Comparison of ENCODE assay signal across 1 cellular context in the genomic region with DNA sequence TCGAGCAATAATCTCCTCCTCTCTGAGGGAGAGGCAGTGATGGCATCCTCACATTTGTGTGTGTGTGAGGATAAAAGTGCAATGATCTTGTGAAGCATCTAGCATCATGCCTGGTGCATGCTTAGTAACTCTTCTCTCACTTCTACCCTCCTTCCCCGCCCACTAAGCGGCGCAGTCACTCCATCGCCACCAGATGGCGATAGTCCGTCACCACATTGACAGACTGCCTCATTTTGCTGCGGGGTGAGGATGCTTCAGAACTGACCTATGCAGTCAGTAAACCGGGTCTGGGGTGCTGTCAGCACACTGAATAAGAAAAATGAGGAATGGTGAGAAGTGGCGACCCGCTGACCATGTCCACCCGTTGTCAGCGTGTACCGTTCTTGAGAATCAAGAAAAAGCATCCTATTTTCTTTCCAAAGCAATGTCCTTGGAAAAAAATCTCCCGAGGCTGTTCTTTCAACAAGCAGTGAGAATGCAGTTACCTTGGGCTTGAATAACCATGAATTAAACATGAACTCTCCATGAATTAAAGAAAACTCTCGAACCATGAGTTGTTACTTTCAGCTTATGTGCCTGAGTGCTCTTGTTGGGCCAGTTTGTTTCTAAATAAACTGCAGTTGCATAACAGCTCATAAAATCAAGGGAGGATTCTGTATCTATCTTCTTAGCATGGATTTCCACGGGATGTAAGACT.
TF ChIP-seq lines count a peak whose summit lies in the region.

No MANE protein-coding gene starts in this region.

TF ChIP-seq in K562, 482 proteins besides CTCF, POLR2A, EP300 and RAD21 (continued from another document and continues in another):
- TF ChIP-seq, protein P1, sequence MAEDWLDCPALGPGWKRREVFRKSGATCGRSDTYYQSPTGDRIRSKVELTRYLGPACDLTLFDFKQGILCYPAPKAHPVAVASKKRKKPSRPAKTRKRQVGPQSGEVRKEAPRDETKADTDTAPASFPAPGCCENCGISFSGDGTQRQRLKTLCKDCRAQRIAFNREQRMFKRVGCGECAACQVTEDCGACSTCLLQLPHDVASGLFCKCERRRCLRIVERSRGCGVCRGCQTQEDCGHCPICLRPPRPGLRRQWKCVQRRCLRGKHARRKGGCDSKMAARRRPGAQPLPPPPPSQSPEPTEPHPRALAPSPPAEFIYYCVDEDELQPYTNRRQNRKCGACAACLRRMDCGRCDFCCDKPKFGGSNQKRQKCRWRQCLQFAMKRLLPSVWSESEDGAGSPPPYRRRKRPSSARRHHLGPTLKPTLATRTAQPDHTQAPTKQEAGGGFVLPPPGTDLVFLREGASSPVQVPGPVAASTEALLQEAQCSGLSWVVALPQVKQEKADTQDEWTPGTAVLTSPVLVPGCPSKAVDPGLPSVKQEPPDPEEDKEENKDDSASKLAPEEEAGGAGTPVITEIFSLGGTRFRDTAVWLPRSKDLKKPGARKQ (CRISPR knock-in tag; IDR thresholded peaks at IDR 0.05), result no peak
- TF ChIP-seq, protein P2, sequence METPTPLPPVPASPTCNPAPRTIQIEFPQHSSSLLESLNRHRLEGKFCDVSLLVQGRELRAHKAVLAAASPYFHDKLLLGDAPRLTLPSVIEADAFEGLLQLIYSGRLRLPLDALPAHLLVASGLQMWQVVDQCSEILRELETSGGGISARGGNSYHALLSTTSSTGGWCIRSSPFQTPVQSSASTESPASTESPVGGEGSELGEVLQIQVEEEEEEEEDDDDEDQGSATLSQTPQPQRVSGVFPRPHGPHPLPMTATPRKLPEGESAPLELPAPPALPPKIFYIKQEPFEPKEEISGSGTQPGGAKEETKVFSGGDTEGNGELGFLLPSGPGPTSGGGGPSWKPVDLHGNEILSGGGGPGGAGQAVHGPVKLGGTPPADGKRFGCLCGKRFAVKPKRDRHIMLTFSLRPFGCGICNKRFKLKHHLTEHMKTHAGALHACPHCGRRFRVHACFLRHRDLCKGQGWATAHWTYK (CRISPR knock-in tag; IDR thresholded peaks at IDR 0.05), result no peak
- no peak for TF ChIP-seq SRSF1 (IDR thresholded peaks at IDR 0.05; ENCODE audit: low read depth, low read length)
- TF ChIP-seq, protein P3, sequence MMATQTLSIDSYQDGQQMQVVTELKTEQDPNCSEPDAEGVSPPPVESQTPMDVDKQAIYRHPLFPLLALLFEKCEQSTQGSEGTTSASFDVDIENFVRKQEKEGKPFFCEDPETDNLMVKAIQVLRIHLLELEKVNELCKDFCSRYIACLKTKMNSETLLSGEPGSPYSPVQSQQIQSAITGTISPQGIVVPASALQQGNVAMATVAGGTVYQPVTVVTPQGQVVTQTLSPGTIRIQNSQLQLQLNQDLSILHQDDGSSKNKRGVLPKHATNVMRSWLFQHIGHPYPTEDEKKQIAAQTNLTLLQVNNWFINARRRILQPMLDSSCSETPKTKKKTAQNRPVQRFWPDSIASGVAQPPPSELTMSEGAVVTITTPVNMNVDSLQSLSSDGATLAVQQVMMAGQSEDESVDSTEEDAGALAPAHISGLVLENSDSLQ (IDR thresholded peaks at IDR 0.05), result 0 out of 2 replicates have a peak, but pooled peaks have one; percentile 15
- TF ChIP-seq, protein P4, sequence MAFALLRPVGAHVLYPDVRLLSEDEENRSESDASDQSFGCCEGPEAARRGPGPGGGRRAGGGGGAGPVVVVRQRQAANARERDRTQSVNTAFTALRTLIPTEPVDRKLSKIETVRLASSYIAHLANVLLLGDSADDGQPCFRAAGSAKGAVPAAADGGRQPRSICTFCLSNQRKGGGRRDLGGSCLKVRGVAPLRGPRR (CRISPR knock-in tag; IDR thresholded peaks at IDR 0.05), result no peak
- TF ChIP-seq NR1H2 (CRISPR knock-in tag; IDR thresholded peaks at IDR 0.05), result no peak
- no peak for TF ChIP-seq ZFP1 (CRISPR knock-in tag; IDR thresholded peaks at IDR 0.05)
- no peak for TF ChIP-seq MTF1 (CRISPR knock-in tag; IDR thresholded peaks at IDR 0.05; ENCODE audit: borderline replicate concordance)
- TF ChIP-seq MEF2D (tag; conservative IDR thresholded peaks at IDR 0.05; ENCODE audit: low read depth), result no peak
- TF ChIP-seq TGIF2 (CRISPR knock-in tag; IDR thresholded peaks at IDR 0.05), result no peak
- TF ChIP-seq YBX1 (IDR thresholded peaks at IDR 0.05), result no peak
- no peak for TF ChIP-seq KAT2B (IDR thresholded peaks at IDR 0.05; ENCODE audit: low read depth, low read length)
- TF ChIP-seq ZBED1 (IDR thresholded peaks at IDR 0.05), result no peak
- TF ChIP-seq ZNF184 (CRISPR knock-in tag; IDR thresholded peaks at IDR 0.05), result no peak
- no peak for TF ChIP-seq ZNF224 (CRISPR knock-in tag; IDR thresholded peaks at IDR 0.05)
- no peak for TF ChIP-seq DNMT1 (IDR thresholded peaks at IDR 0.05)
- no peak for TF ChIP-seq ZNF253 (CRISPR knock-in tag; conservative IDR thresholded peaks at IDR 0.05)
- no peak for TF ChIP-seq NCOA1 (IDR thresholded peaks at IDR 0.05; ENCODE audit: low read depth)
- 0 out of 2 replicates have a peak, but pooled peaks have one; percentile 27 for TF ChIP-seq CREM (IDR thresholded peaks at IDR 0.05; ENCODE audit: low read depth)
- TF ChIP-seq, protein P5, sequence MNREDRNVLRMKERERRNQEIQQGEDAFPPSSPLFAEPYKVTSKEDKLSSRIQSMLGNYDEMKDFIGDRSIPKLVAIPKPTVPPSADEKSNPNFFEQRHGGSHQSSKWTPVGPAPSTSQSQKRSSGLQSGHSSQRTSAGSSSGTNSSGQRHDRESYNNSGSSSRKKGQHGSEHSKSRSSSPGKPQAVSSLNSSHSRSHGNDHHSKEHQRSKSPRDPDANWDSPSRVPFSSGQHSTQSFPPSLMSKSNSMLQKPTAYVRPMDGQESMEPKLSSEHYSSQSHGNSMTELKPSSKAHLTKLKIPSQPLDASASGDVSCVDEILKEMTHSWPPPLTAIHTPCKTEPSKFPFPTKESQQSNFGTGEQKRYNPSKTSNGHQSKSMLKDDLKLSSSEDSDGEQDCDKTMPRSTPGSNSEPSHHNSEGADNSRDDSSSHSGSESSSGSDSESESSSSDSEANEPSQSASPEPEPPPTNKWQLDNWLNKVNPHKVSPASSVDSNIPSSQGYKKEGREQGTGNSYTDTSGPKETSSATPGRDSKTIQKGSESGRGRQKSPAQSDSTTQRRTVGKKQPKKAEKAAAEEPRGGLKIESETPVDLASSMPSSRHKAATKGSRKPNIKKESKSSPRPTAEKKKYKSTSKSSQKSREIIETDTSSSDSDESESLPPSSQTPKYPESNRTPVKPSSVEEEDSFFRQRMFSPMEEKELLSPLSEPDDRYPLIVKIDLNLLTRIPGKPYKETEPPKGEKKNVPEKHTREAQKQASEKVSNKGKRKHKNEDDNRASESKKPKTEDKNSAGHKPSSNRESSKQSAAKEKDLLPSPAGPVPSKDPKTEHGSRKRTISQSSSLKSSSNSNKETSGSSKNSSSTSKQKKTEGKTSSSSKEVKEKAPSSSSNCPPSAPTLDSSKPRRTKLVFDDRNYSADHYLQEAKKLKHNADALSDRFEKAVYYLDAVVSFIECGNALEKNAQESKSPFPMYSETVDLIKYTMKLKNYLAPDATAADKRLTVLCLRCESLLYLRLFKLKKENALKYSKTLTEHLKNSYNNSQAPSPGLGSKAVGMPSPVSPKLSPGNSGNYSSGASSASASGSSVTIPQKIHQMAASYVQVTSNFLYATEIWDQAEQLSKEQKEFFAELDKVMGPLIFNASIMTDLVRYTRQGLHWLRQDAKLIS (CRISPR knock-in tag; IDR thresholded peaks at IDR 0.05), result no peak
- TF ChIP-seq CHD1 (IDR thresholded peaks at IDR 0.05; ENCODE audit: low read length), result no peak
- TF ChIP-seq CSDE1 (IDR thresholded peaks at IDR 0.05), result no peak
- TF ChIP-seq ARNT (IDR thresholded peaks at IDR 0.05), result no peak
- TF ChIP-seq CEBPB (tag; IDR thresholded peaks at IDR 0.05), result no peak
- TF ChIP-seq TEAD4 (IDR thresholded peaks at IDR 0.05; ENCODE audit: low read length), result no peak
- TF ChIP-seq TEAD4 (CRISPR knock-in tag; IDR thresholded peaks at IDR 0.05; ENCODE audit: borderline replicate concordance), result no peak
- TF ChIP-seq SP1 (CRISPR knock-in tag; IDR thresholded peaks at IDR 0.05), result no peak
- TF ChIP-seq ZKSCAN8 (CRISPR knock-in tag; IDR thresholded peaks at IDR 0.05), result no peak
- no peak for TF ChIP-seq ZNF384 (IDR thresholded peaks at IDR 0.05; ENCODE audit: low read depth, low read length)
- no peak for TF ChIP-seq PCBP1 (IDR thresholded peaks at IDR 0.05; ENCODE audit: low read depth, low read length, poor library complexity, severe bottlenecking)
- peak; percentile 97 for TF ChIP-seq ZSCAN29 (IDR thresholded peaks at IDR 0.05)
- no peak for TF ChIP-seq ZNF274 (IDR thresholded peaks at IDR 0.05; ENCODE audit: borderline replicate concordance, low read depth, low read length)
- peak in 1 of 2 experiments; percentile 62; a peak in 2 of 4 replicates for TF ChIP-seq MAZ (CRISPR knock-in tag; conservative IDR thresholded peaks at IDR 0.05 in 1 of 2, IDR thresholded peaks at IDR 0.05 in 1 of 2)
- TF ChIP-seq ZNF584 (CRISPR knock-in tag; IDR thresholded peaks at IDR 0.05; ENCODE audit: low read depth), result no peak
- no peak for TF ChIP-seq NRF1 (conservative IDR thresholded peaks at IDR 0.05 in 1 of 2, IDR thresholded peaks at IDR 0.05 in 1 of 2)
- no peak for TF ChIP-seq ZNF134 (CRISPR knock-in tag; conservative IDR thresholded peaks at IDR 0.05)
- TF ChIP-seq KDM1A (IDR thresholded peaks at IDR 0.05), result no peak
- no peak for TF ChIP-seq PPARD (CRISPR knock-in tag; IDR thresholded peaks at IDR 0.05)
- TF ChIP-seq ZNF24 (IDR thresholded peaks at IDR 0.05), result no peak
- TF ChIP-seq, protein P6, sequence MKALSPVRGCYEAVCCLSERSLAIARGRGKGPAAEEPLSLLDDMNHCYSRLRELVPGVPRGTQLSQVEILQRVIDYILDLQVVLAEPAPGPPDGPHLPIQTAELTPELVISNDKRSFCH (CRISPR knock-in tag; IDR thresholded peaks at IDR 0.05), result no peak
- TF ChIP-seq, protein P6 (tag; IDR thresholded peaks at IDR 0.05), result no peak
- TF ChIP-seq TCF7 (IDR thresholded peaks at IDR 0.05; ENCODE audit: borderline replicate concordance), result no peak
- TF ChIP-seq, protein P7, sequence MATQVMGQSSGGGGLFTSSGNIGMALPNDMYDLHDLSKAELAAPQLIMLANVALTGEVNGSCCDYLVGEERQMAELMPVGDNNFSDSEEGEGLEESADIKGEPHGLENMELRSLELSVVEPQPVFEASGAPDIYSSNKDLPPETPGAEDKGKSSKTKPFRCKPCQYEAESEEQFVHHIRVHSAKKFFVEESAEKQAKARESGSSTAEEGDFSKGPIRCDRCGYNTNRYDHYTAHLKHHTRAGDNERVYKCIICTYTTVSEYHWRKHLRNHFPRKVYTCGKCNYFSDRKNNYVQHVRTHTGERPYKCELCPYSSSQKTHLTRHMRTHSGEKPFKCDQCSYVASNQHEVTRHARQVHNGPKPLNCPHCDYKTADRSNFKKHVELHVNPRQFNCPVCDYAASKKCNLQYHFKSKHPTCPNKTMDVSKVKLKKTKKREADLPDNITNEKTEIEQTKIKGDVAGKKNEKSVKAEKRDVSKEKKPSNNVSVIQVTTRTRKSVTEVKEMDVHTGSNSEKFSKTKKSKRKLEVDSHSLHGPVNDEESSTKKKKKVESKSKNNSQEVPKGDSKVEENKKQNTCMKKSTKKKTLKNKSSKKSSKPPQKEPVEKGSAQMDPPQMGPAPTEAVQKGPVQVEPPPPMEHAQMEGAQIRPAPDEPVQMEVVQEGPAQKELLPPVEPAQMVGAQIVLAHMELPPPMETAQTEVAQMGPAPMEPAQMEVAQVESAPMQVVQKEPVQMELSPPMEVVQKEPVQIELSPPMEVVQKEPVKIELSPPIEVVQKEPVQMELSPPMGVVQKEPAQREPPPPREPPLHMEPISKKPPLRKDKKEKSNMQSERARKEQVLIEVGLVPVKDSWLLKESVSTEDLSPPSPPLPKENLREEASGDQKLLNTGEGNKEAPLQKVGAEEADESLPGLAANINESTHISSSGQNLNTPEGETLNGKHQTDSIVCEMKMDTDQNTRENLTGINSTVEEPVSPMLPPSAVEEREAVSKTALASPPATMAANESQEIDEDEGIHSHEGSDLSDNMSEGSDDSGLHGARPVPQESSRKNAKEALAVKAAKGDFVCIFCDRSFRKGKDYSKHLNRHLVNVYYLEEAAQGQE (CRISPR knock-in tag; IDR thresholded peaks at IDR 0.05; ENCODE audit: low read depth), result no peak
- TF ChIP-seq, protein P8, sequence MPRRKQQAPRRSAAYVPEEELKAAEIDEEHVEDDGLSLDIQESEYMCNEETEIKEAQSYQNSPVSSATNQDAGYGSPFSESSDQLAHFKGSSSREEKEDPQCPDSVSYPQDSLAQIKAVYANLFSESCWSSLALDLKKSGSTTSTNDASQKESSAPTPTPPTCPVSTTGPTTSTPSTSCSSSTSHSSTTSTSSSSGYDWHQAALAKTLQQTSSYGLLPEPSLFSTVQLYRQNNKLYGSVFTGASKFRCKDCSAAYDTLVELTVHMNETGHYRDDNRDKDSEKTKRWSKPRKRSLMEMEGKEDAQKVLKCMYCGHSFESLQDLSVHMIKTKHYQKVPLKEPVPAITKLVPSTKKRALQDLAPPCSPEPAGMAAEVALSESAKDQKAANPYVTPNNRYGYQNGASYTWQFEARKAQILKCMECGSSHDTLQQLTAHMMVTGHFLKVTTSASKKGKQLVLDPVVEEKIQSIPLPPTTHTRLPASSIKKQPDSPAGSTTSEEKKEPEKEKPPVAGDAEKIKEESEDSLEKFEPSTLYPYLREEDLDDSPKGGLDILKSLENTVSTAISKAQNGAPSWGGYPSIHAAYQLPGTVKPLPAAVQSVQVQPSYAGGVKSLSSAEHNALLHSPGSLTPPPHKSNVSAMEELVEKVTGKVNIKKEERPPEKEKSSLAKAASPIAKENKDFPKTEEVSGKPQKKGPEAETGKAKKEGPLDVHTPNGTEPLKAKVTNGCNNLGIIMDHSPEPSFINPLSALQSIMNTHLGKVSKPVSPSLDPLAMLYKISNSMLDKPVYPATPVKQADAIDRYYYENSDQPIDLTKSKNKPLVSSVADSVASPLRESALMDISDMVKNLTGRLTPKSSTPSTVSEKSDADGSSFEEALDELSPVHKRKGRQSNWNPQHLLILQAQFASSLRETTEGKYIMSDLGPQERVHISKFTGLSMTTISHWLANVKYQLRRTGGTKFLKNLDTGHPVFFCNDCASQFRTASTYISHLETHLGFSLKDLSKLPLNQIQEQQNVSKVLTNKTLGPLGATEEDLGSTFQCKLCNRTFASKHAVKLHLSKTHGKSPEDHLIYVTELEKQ (CRISPR knock-in tag; IDR thresholded peaks at IDR 0.05), result no peak
- TF ChIP-seq, protein P9, sequence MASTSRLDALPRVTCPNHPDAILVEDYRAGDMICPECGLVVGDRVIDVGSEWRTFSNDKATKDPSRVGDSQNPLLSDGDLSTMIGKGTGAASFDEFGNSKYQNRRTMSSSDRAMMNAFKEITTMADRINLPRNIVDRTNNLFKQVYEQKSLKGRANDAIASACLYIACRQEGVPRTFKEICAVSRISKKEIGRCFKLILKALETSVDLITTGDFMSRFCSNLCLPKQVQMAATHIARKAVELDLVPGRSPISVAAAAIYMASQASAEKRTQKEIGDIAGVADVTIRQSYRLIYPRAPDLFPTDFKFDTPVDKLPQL (IDR thresholded peaks at IDR 0.05; ENCODE audit: extremely low read depth, insufficient read length), result no peak
- no peak for TF ChIP-seq SAFB (IDR thresholded peaks at IDR 0.05; ENCODE audit: borderline replicate concordance, low read depth, low read length)
- TF ChIP-seq OTX1 (CRISPR knock-in tag; IDR thresholded peaks at IDR 0.05), result no peak
- no peak for TF ChIP-seq MTA3 (IDR thresholded peaks at IDR 0.05; ENCODE audit: borderline replicate concordance)
